In the genomic region with DNA sequence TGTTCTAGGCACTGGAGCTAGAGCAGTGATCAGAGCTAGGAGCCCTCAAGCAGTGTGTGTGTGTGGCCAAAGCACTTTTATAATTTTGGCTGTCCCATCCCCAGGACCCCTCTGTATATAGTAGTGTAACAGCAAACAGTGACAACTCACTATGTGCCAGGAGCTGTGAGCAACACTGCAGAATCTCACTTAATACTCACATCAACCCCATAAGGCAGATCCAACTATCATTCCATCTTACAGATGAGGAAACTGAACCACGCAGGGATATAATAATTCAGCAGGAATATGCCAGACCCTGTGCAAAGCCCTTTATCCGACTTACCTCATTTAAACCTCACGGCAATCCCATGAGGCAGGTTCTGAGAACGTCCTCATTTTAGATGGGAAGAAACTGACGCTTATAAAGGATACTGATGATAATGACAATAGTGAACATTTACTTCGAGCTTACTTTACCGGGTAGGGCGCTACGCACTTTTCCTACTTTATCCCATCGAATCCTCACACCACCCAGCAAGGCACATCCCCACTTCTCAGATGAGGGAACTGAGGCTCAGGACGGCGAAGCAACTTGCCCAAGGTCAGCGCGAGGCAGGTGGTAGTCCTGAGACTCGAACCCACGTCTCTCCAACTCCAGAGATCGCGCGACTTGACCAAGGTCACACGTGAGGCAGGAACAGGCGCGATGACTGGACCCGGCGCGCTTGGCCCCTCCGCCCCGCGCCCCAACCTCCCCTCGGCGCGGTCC, we compare ENCODE assay signal across 8 cellular contexts. TPM values are rescaled to one million over a fixed set of nuclear protein-coding genes. Genes with fewer than 3 reads are reported as not detected.
A peak's percentile ranks its signal among the peaks of the same experiment; 100 is the strongest.
DNase-seq lines count a peak whose midpoint lies in the region; ATAC-seq and TF ChIP-seq lines count a peak whose summit lies in the region.

No MANE protein-coding gene starts in this region.

- no peak overlapping the region for H2AFZ ChIP-seq in neural cell (ENCODE audit: low read depth, low read length)

- H3K4me2 ChIP-seq in neural cell (ENCODE audit: low read length) = peak overlapping the region; percentile 77

- ATAC-seq in HG03460 (IDR thresholded peaks at IDR 0.05; ENCODE audit: unreplicated experiment) (peak; percentile 3), T-cell (replicated peaks in 1 of 4) (no peak), GM18870 (IDR thresholded peaks at IDR 0.05; ENCODE audit: unreplicated experiment) (no peak), HG02588 (IDR thresholded peaks at IDR 0.05; ENCODE audit: unreplicated experiment) (no peak)

- no peaks in the 10 kb centered on the region for H3K27me3 ChIP-seq in neural cell (ENCODE audit: insufficient read depth, low read depth, low read length)

- H3K27me3 Mint-ChIP-seq in T-cell = no peaks in the 10 kb centered on the region

- H3K9me3 ChIP-seq in neural cell (ENCODE audit: low read length) = no peaks in the 10 kb centered on the region

- no peaks in the 10 kb centered on the region for H3K9me3 Mint-ChIP-seq in T-cell

- no peaks in the 10 kb centered on the region for H3K9me2 ChIP-seq in neural cell (ENCODE audit: insufficient read depth, low read length)

- H3K27ac Mint-ChIP-seq in T-cell = peak overlapping the region; percentile 84 to 89

- CTCF ChIA-PET in T-cell (lab: Charles Lee) = interaction anchor here (0.7 to 2.3 kb wide), 4 partner anchors 12 to 101 kb away, joined by 3 to 15 read pairs (median 4); a partner anchor contains a TSS

- no peaks in the 10 kb centered on the region for H3F3A ChIP-seq in neural cell (ENCODE audit: insufficient read depth, low read length, poor library complexity, severe bottlenecking)

- peaks cover 73 to 84% (median 79%) of the 10 kb centered on the region in 3 donors for H3K4me1 Mint-ChIP-seq in T-cell

- no peaks in the 10 kb centered on the region for H3K36me3 ChIP-seq in neural cell (ENCODE audit: insufficient read depth, low read length)

- peak overlapping the region; percentile 92 to 96 (median 94) for H3K4me3 Mint-ChIP-seq in T-cell

- DNase-seq in NCI-H748 (lab: John Stamatoyannopoulos, UW; ENCODE audit: unreplicated experiment) = peak; percentile 53
- DNase-seq in NCI-H748 treated with DMSO at 0.1 percent for 48 hours (lab: John Stamatoyannopoulos, UW) = no peak
- peak in 1 of 34 experiments; percentile 12 for DNase-seq in T-cell
- no peak for DNase-seq in epithelial cell of prostate (ENCODE audit: low read depth, low spot score)

- peaks cover 22% of the 10 kb centered on the region for H3K36me3 Mint-ChIP-seq in T-cell

- H4K20me1 ChIP-seq in neural cell (ENCODE audit: insufficient read depth) = no peaks in the 10 kb centered on the region

- H3K79me2 ChIP-seq in neural cell (replicated peaks; ENCODE audit: insufficient read depth, low read length) = peaks cover 40% of the 10 kb centered on the region

- POLR2A ChIA-PET in T-cell (lab: Charles Lee) = interaction anchor here (0.5 to 1.3 kb wide), 6 partner anchors 23 to 186 kb away, joined by 3 to 5 read pairs (median 4); a partner anchor contains a TSS

- TF ChIP-seq CTCF in neural cell (IDR thresholded peaks at IDR 0.05; ENCODE audit: poor library complexity, severe bottlenecking) = no peak

- no peak for TF ChIP-seq RAD21 in neural cell (conservative IDR thresholded peaks at IDR 0.05)

- no peak for TF ChIP-seq EP300 in neural cell (conservative IDR thresholded peaks at IDR 0.05; ENCODE audit: poor library complexity, severe bottlenecking)

- peak overlapping the region; percentile 58 for H3K9ac ChIP-seq in neural cell (ENCODE audit: low read length)

- H3K27ac ChIP-seq in epithelial cell of prostate = peak overlapping the region; percentile 91
- peak overlapping the region; percentile 16 for H3K27ac ChIP-seq in neural cell (ENCODE audit: low read length)

- H3K4me3 ChIP-seq in neural cell (ENCODE audit: low read length) = peak overlapping the region; percentile 95

TF ChIP-seq in neural cell, 6 proteins besides CTCF, POLR2A, EP300 and RAD21:
- no peak for TF ChIP-seq EZH2 (IDR thresholded peaks at IDR 0.05; ENCODE audit: borderline replicate concordance, insufficient read depth, low read length, poor library complexity, severe bottlenecking)
- TF ChIP-seq TAF1 (IDR thresholded peaks at IDR 0.05; ENCODE audit: low read depth) = no peak

RNA-seq across cellular contexts. Expression of a gene that starts 0.7 kb away (rescaled TPM):
- total RNA-seq in T-cell = 10 to 100 TPM; 34.0 to 76.5 (median 60.6) TPM
- 60.2 and 65.2 TPM in 2 replicates for polyA plus RNA-seq in neural cell
- 48.6 and 52.8 TPM in 2 replicates for polyA minus RNA-seq in neural cell
